ENCODE assay signal across 1 cellular context in genomic region chr1:201530741-201531521, GRCh38.
TF ChIP-seq lines count a peak whose summit lies in the region.

No MANE protein-coding gene starts in this region.

TF ChIP-seq in K562, 482 proteins besides CTCF, POLR2A, EP300 and RAD21 (continued from another document and continues in another):
- TF ChIP-seq PRDM10 (IDR thresholded peaks at IDR 0.05; ENCODE audit: partially characterized antibody): peak; percentile 19
- TF ChIP-seq, protein P1, sequence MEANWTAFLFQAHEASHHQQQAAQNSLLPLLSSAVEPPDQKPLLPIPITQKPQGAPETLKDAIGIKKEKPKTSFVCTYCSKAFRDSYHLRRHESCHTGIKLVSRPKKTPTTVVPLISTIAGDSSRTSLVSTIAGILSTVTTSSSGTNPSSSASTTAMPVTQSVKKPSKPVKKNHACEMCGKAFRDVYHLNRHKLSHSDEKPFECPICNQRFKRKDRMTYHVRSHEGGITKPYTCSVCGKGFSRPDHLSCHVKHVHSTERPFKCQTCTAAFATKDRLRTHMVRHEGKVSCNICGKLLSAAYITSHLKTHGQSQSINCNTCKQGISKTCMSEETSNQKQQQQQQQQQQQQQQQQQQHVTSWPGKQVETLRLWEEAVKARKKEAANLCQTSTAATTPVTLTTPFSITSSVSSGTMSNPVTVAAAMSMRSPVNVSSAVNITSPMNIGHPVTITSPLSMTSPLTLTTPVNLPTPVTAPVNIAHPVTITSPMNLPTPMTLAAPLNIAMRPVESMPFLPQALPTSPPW (CRISPR knock-in tag; IDR thresholded peaks at IDR 0.05): peak; percentile 28
- peak; percentile 49 to 73; a peak in 3 of 4 replicates for TF ChIP-seq RCOR1 (IDR thresholded peaks at IDR 0.05; ENCODE audit: borderline replicate concordance in 1 of 2, low read depth in 2 of 2, low read length in 2 of 2)
- no peak for TF ChIP-seq ZNF778 (CRISPR knock-in tag; IDR thresholded peaks at IDR 0.05)
- TF ChIP-seq U2AF1 (optimal IDR thresholded peaks at IDR 0.05; ENCODE audit: low read depth, low read length): no peak
- TF ChIP-seq ZNF384 (IDR thresholded peaks at IDR 0.05; ENCODE audit: low read depth, low read length): no peak
- no peak for TF ChIP-seq ZNF398 (CRISPR knock-in tag; IDR thresholded peaks at IDR 0.05)
- no peak for TF ChIP-seq HOMEZ (CRISPR knock-in tag; IDR thresholded peaks at IDR 0.05)
- TF ChIP-seq RB1 (IDR thresholded peaks at IDR 0.05; ENCODE audit: low read depth): peak; percentile 77
- TF ChIP-seq CCAR2 (IDR thresholded peaks at IDR 0.05; ENCODE audit: low read depth, low read length): no peak
- TF ChIP-seq TCF7 (IDR thresholded peaks at IDR 0.05; ENCODE audit: borderline replicate concordance): no peak
- TF ChIP-seq TOE1 (IDR thresholded peaks at IDR 0.05; ENCODE audit: borderline replicate concordance): no peak; the same call in 1 of the 2 replicates
- no peak for TF ChIP-seq TOE1 (CRISPR knock-in tag; IDR thresholded peaks at IDR 0.05; ENCODE audit: borderline replicate concordance, low read depth)
- TF ChIP-seq ZNF655 (CRISPR knock-in tag; IDR thresholded peaks at IDR 0.05): no peak
- no peak for TF ChIP-seq ZBTB49 (CRISPR knock-in tag; IDR thresholded peaks at IDR 0.05; ENCODE audit: borderline replicate concordance)
- peak; percentile 29; the same call in 1 of the 2 replicates for TF ChIP-seq GATAD2B (IDR thresholded peaks at IDR 0.05; ENCODE audit: borderline replicate concordance)
- no peak for TF ChIP-seq ZNF764 (CRISPR knock-in tag; IDR thresholded peaks at IDR 0.05; ENCODE audit: low read depth)
- TF ChIP-seq HCFC1 (IDR thresholded peaks at IDR 0.05; ENCODE audit: low read depth, low read length): peak; percentile 28; the same call in 1 of the 2 replicates
- TF ChIP-seq FOSL1 (tag; conservative IDR thresholded peaks at IDR 0.05): no peak
- no peak for TF ChIP-seq ZNF146 (CRISPR knock-in tag; IDR thresholded peaks at IDR 0.05; ENCODE audit: unreplicated experiment)
- no peak for TF ChIP-seq ZNF224 (CRISPR knock-in tag; IDR thresholded peaks at IDR 0.05)
- no peak for TF ChIP-seq HDAC2 (IDR thresholded peaks at IDR 0.05)
- no peak for TF ChIP-seq ARID3A (IDR thresholded peaks at IDR 0.05; ENCODE audit: borderline replicate concordance, low read depth, low read length)
- TF ChIP-seq KLF16 (IDR thresholded peaks at IDR 0.05): peak; percentile 41; the same call in 1 of the 2 replicates
- TF ChIP-seq CBX3 (IDR thresholded peaks at IDR 0.05; ENCODE audit: borderline replicate concordance in 1 of 2, low read length in 2 of 2): no peak
- TF ChIP-seq MEF2D (tag; conservative IDR thresholded peaks at IDR 0.05; ENCODE audit: low read depth): no peak
- TF ChIP-seq LARP7 (IDR thresholded peaks at IDR 0.05): no peak
- TF ChIP-seq, protein P2, sequence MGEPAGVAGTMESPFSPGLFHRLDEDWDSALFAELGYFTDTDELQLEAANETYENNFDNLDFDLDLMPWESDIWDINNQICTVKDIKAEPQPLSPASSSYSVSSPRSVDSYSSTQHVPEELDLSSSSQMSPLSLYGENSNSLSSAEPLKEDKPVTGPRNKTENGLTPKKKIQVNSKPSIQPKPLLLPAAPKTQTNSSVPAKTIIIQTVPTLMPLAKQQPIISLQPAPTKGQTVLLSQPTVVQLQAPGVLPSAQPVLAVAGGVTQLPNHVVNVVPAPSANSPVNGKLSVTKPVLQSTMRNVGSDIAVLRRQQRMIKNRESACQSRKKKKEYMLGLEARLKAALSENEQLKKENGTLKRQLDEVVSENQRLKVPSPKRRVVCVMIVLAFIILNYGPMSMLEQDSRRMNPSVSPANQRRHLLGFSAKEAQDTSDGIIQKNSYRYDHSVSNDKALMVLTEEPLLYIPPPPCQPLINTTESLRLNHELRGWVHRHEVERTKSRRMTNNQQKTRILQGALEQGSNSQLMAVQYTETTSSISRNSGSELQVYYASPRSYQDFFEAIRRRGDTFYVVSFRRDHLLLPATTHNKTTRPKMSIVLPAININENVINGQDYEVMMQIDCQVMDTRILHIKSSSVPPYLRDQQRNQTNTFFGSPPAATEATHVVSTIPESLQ (CRISPR knock-in tag; IDR thresholded peaks at IDR 0.05): no peak
- TF ChIP-seq, protein P3, sequence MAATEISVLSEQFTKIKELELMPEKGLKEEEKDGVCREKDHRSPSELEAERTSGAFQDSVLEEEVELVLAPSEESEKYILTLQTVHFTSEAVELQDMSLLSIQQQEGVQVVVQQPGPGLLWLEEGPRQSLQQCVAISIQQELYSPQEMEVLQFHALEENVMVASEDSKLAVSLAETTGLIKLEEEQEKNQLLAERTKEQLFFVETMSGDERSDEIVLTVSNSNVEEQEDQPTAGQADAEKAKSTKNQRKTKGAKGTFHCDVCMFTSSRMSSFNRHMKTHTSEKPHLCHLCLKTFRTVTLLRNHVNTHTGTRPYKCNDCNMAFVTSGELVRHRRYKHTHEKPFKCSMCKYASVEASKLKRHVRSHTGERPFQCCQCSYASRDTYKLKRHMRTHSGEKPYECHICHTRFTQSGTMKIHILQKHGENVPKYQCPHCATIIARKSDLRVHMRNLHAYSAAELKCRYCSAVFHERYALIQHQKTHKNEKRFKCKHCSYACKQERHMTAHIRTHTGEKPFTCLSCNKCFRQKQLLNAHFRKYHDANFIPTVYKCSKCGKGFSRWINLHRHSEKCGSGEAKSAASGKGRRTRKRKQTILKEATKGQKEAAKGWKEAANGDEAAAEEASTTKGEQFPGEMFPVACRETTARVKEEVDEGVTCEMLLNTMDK (IDR thresholded peaks at IDR 0.05; ENCODE audit: borderline replicate concordance, insufficient read depth, low read depth, low read length, poor library complexity, severe bottlenecking): no peak
- TF ChIP-seq STAG1 (CRISPR knock-in tag; IDR thresholded peaks at IDR 0.05; ENCODE audit: borderline replicate concordance): peak; percentile 90; the same call in 1 of the 2 replicates
- TF ChIP-seq SRSF7 (optimal IDR thresholded peaks at IDR 0.05; ENCODE audit: low read depth, low read length): no peak
- TF ChIP-seq ZNF583 (CRISPR knock-in tag; IDR thresholded peaks at IDR 0.05): no peak
- TF ChIP-seq PML (IDR thresholded peaks at IDR 0.05; ENCODE audit: low read length): 0 out of 2 replicates have a peak, but pooled peaks have one; percentile 21
- TF ChIP-seq, protein P4, sequence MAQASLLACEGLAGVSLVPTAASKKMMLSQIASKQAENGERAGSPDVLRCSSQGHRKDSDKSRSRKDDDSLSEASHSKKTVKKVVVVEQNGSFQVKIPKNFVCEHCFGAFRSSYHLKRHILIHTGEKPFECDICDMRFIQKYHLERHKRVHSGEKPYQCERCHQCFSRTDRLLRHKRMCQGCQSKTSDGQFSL (CRISPR knock-in tag; IDR thresholded peaks at IDR 0.05): no peak
- TF ChIP-seq, protein P4 (tag; IDR thresholded peaks at IDR 0.05): no peak
- no peak; the same call in 1 of the 2 replicates for TF ChIP-seq TEAD4 (IDR thresholded peaks at IDR 0.05; ENCODE audit: low read length)
- no peak for TF ChIP-seq TEAD4 (CRISPR knock-in tag; IDR thresholded peaks at IDR 0.05; ENCODE audit: borderline replicate concordance)
- no peak for TF ChIP-seq NR2C1 (IDR thresholded peaks at IDR 0.05)
- no peak for TF ChIP-seq NR2C1 (tag; IDR thresholded peaks at IDR 0.05)
- no peak for TF ChIP-seq HDAC1 (IDR thresholded peaks at IDR 0.05)
- no peak for TF ChIP-seq KLF6 (CRISPR knock-in tag; IDR thresholded peaks at IDR 0.05; ENCODE audit: borderline replicate concordance)
- TF ChIP-seq CREB1 (IDR thresholded peaks at IDR 0.05): no peak
- peak; percentile 35; the same call in 1 of the 2 replicates for TF ChIP-seq CREB1 (CRISPR knock-in tag; IDR thresholded peaks at IDR 0.05)
- no peak for TF ChIP-seq ZNF23 (CRISPR knock-in tag; IDR thresholded peaks at IDR 0.05)
- TF ChIP-seq SMAD4 (CRISPR knock-in tag; conservative IDR thresholded peaks at IDR 0.05): no peak
- TF ChIP-seq ZSCAN32 (CRISPR knock-in tag; IDR thresholded peaks at IDR 0.05): no peak
